In the genomic region with DNA sequence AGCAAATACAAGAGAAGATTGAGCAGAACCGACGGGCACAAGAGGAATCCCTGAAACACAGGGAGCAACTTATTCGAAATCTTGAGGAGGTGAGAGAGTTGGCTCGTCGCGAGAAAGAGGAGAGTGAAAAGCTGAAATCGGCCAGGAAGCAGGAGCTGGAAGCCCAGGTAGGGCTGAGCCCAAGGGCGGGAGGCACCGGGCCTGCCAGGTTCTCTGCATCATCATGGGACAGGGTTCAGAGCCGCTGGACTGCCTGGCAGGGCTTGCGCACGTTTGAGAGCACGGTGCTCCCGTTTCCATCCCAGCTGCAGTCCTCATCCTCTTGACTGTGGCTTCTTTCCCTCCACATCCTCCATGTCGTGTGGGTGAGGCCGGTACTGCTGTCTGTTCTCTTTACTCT, we compare ENCODE assay signal across 29 cellular contexts.
"Had no signal": no experiment of that assay in that cellular context is flagged by ENCODE, and none has a peak within 500 bp of the region (broad histone marks: within the 10 kb centered on the region; RNA-seq: fewer than 3 reads in every experiment).

No MANE protein-coding gene starts in this region.

- H3K4me3 Mint-ChIP-seq: activated CD4-positive, alpha-beta memory T cell treated with anti-CD3 and anti-CD28 coated beads, Interleukin-2, amount 10 ng/mL, durations not matched to agents 7 days and 5 days; activated CD4-positive, alpha-beta T cell treated with anti-CD3 and anti-CD28 coated beads, Interleukin-2, amount 10 ng/mL, durations not matched to agents 24 days and 14 days; activated naive CD4-positive, alpha-beta T cell treated with anti-CD3 and anti-CD28 coated beads for 36 hours; activated naive CD8-positive, alpha-beta T cell treated with anti-CD3 and anti-CD28 coated beads, Interleukin-2, amount 10 ng/mL, durations not matched to agents 7 days and 5 days; activated T-cell treated with anti-CD3 and anti-CD28 coated beads, Interleukin-2, amount 50 U/mL, for 72 hours; effector memory CD8-positive, alpha-beta T cell; naive thymus-derived CD4-positive, alpha-beta T cell; stimulated activated naive B cell treated with anti-CD40 and anti-IgM and Interleukin-4, amounts not matched to agents 10 μg/mL and 1 μg/mL and 100 μg/mL, for 72 hours; type B pancreatic cell had no signal

- H3K36me3 ChIP-seq: uterus had no signal

- H3K27ac Mint-ChIP-seq: activated CD4-positive, alpha-beta memory T cell treated with anti-CD3 and anti-CD28 coated beads, Interleukin-2, amount 10 ng/mL, durations not matched to agents 7 days and 5 days; activated CD4-positive, alpha-beta T cell treated with anti-CD3 and anti-CD28 coated beads, Interleukin-2, amount 10 ng/mL, durations not matched to agents 24 days and 14 days; activated naive CD4-positive, alpha-beta T cell treated with anti-CD3 and anti-CD28 coated beads for 36 hours; naive thymus-derived CD4-positive, alpha-beta T cell; stimulated activated naive B cell treated with anti-CD40 and anti-IgM and Interleukin-4, amounts not matched to agents 10 μg/mL and 1 μg/mL and 100 μg/mL, for 72 hours; type B pancreatic cell had no signal

- H3K27ac ChIP-seq: ascending aorta, brain microvascular endothelial cell, coronary artery, dorsolateral prefrontal cortex, uterus, WERI-Rb-1 had no signal

- H3K9me3 Mint-ChIP-seq: activated CD4-positive, alpha-beta memory T cell treated with anti-CD3 and anti-CD28 coated beads, Interleukin-2, amount 10 ng/mL, durations not matched to agents 7 days and 5 days; activated CD4-positive, alpha-beta T cell treated with anti-CD3 and anti-CD28 coated beads, Interleukin-2, amount 10 ng/mL, durations not matched to agents 24 days and 14 days; activated naive CD4-positive, alpha-beta T cell treated with anti-CD3 and anti-CD28 coated beads for 36 hours; activated naive CD8-positive, alpha-beta T cell treated with anti-CD3 and anti-CD28 coated beads, Interleukin-2, amount 10 ng/mL, durations not matched to agents 7 days and 5 days; activated T-cell treated with anti-CD3 and anti-CD28 coated beads, Interleukin-2, amount 50 U/mL, for 72 hours; effector memory CD8-positive, alpha-beta T cell; naive thymus-derived CD4-positive, alpha-beta T cell; stimulated activated naive B cell treated with anti-CD40 and anti-IgM and Interleukin-4, amounts not matched to agents 10 μg/mL and 1 μg/mL and 100 μg/mL, for 72 hours; type B pancreatic cell had no signal

- H3K9me3 ChIP-seq: ascending aorta, uterus had no signal

- H3K27me3 ChIP-seq: ascending aorta, brain microvascular endothelial cell, dorsolateral prefrontal cortex, uterus had no signal

- H3K4me3 ChIP-seq: ascending aorta, coronary artery, dorsolateral prefrontal cortex, skin epidermis, uterus had no signal

- H3K4me1 Mint-ChIP-seq: activated CD4-positive, alpha-beta memory T cell treated with anti-CD3 and anti-CD28 coated beads, Interleukin-2, amount 10 ng/mL, durations not matched to agents 7 days and 5 days; activated CD4-positive, alpha-beta T cell treated with anti-CD3 and anti-CD28 coated beads, Interleukin-2, amount 10 ng/mL, durations not matched to agents 24 days and 14 days; activated naive CD8-positive, alpha-beta T cell treated with anti-CD3 and anti-CD28 coated beads, Interleukin-2, amount 10 ng/mL, durations not matched to agents 7 days and 5 days had no signal

- ATAC-seq: activated CD4-positive, CD25-positive, alpha-beta regulatory T cell treated with anti-CD3 and anti-CD28 coated beads, Interleukin-2, amount 50 U/mL, for 24 hours; activated T-cell treated with anti-CD3 and anti-CD28 coated beads, Interleukin-2, amount 50 U/mL, for 72 hours; effector memory CD8-positive, alpha-beta T cell; left cardiac atrium; naive thymus-derived CD4-positive, alpha-beta T cell; sciatic nerve; stimulated activated naive B cell treated with anti-CD40 and anti-IgM and Interleukin-4, amounts not matched to agents 10 μg/mL and 1 μg/mL and 100 μg/mL, for 72 hours had no signal

- H3K27me3 Mint-ChIP-seq: activated CD4-positive, alpha-beta memory T cell treated with anti-CD3 and anti-CD28 coated beads, Interleukin-2, amount 10 ng/mL, durations not matched to agents 7 days and 5 days; activated CD4-positive, alpha-beta T cell treated with anti-CD3 and anti-CD28 coated beads, Interleukin-2, amount 10 ng/mL, durations not matched to agents 24 days and 14 days; activated naive CD8-positive, alpha-beta T cell treated with anti-CD3 and anti-CD28 coated beads, Interleukin-2, amount 10 ng/mL, durations not matched to agents 7 days and 5 days; effector memory CD8-positive, alpha-beta T cell; naive thymus-derived CD4-positive, alpha-beta T cell; stimulated activated naive B cell treated with anti-CD40 and anti-IgM and Interleukin-4, amounts not matched to agents 10 μg/mL and 1 μg/mL and 100 μg/mL, for 72 hours; type B pancreatic cell had no signal

- DNase-seq: activated CD4-positive, alpha-beta memory T cell treated with anti-CD3 and anti-CD28 coated beads, Interleukin-2, amount 10 ng/mL, durations not matched to agents 7 days and 5 days; activated CD4-positive, alpha-beta T cell treated with anti-CD3 and anti-CD28 coated beads, Interleukin-2, amount 10 ng/mL, durations not matched to agents 24 days and 14 days; activated effector memory CD4-positive, alpha-beta T cell treated with Interleukin-2 at 50 U/mL for 16 hours; activated naive CD4-positive, alpha-beta T cell treated with anti-CD3 and anti-CD28 coated beads for 36 hours; activated naive CD8-positive, alpha-beta T cell treated with anti-CD3 and anti-CD28 coated beads, Interleukin-2, amount 10 ng/mL, durations not matched to agents 7 days and 5 days; activated T-cell treated with anti-CD3 and anti-CD28 coated beads, Interleukin-2, amount 50 U/mL, for 72 hours; brain microvascular endothelial cell; dorsolateral prefrontal cortex; effector memory CD8-positive, alpha-beta T cell; head of caudate nucleus; hippocampal formation; left cardiac atrium; left ventricle myocardium superior; mammary epithelial cell; midbrain; naive thymus-derived CD4-positive, alpha-beta T cell; stimulated activated CD4-positive, alpha-beta T cell treated with anti-CD3 and anti-CD28 coated beads, Interleukin-1b, Interleukin-23, amount 100 ng/mL, for 48 hours; stimulated activated CD4-positive, alpha-beta T cell treated with anti-CD3 and anti-CD28 coated beads, Interleukin-4, amount 100 ng/mL, for 4 hours; stimulated activated CD8-positive, alpha-beta memory T cell treated with anti-CD3 and anti-CD28 coated beads, Interleukin-4, amount 100 ng/mL, for 48 hours; stimulated activated naive B cell treated with anti-CD40 and anti-IgM and Interleukin-4, amounts not matched to agents 10 μg/mL and 1 μg/mL and 100 μg/mL, for 72 hours; T-helper 1 cell; uterus; WERI-Rb-1 had no signal

- H3K4me1 ChIP-seq: ascending aorta, uterus had no signal
